1 cellular context compared by ENCODE assay signal in the genomic region with DNA sequence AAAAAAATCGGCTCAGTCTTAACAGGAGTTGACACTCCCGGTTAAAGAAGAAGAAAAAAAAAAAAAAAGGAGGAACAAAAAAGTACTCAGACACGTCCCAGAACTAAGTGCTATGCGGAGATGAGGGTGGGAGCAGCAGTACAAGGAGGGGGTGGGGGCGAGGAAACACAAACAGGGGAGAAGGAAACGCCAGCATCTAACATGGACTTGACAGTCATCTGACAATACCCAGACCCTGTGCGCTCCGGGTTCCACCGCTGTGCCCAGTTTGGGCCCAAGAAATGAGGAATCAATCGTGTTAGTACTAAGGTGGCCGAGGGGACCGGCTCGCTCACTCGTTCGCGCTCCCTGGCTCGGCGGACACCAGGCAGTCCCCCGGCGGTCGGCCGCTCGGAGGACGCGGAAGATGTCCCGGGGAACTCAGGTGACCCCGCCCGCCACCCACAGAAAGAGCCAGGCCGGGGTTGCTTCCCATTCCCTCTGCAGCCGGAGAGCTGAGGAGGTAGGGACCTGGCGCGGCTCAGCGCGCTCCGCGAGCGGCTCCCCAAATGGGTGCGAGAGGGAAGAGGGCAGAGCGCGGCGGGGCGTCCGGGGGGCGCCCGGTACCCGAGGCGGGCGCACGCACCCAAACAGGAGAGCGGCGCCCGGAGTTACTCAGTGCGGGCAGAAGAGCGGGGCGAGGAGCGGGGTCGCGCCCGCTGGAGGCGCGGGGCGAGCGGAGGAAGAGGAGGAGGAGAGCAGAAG.
TF ChIP-seq lines count a peak whose summit lies in the region.

No MANE protein-coding gene starts in this region.

TF ChIP-seq in HEK293, 187 proteins besides CTCF, POLR2A, EP300 and RAD21 (continued from another document and continues in another):
- TF ChIP-seq, protein P1, sequence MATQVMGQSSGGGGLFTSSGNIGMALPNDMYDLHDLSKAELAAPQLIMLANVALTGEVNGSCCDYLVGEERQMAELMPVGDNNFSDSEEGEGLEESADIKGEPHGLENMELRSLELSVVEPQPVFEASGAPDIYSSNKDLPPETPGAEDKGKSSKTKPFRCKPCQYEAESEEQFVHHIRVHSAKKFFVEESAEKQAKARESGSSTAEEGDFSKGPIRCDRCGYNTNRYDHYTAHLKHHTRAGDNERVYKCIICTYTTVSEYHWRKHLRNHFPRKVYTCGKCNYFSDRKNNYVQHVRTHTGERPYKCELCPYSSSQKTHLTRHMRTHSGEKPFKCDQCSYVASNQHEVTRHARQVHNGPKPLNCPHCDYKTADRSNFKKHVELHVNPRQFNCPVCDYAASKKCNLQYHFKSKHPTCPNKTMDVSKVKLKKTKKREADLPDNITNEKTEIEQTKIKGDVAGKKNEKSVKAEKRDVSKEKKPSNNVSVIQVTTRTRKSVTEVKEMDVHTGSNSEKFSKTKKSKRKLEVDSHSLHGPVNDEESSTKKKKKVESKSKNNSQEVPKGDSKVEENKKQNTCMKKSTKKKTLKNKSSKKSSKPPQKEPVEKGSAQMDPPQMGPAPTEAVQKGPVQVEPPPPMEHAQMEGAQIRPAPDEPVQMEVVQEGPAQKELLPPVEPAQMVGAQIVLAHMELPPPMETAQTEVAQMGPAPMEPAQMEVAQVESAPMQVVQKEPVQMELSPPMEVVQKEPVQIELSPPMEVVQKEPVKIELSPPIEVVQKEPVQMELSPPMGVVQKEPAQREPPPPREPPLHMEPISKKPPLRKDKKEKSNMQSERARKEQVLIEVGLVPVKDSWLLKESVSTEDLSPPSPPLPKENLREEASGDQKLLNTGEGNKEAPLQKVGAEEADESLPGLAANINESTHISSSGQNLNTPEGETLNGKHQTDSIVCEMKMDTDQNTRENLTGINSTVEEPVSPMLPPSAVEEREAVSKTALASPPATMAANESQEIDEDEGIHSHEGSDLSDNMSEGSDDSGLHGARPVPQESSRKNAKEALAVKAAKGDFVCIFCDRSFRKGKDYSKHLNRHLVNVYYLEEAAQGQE (tag by site-specific recombination; IDR thresholded peaks at IDR 0.05): no peak
- TF ChIP-seq EGR2 (tag by site-specific recombination; IDR thresholded peaks at IDR 0.05; ENCODE audit: low read depth) (0 out of 2 replicates have a peak, but pooled peaks have one; percentile 27), ZNF521 (tag by site-specific recombination; IDR thresholded peaks at IDR 0.05) (no peak), ZNF157 (tag by site-specific recombination; IDR thresholded peaks at IDR 0.05) (no peak), ZNF423 (tag by site-specific recombination; IDR thresholded peaks at IDR 0.05) (peak; percentile 88), KLF9 (tag by site-specific recombination; IDR thresholded peaks at IDR 0.05; ENCODE audit: low read depth) (no peak), ZFP41 (tag by site-specific recombination; IDR thresholded peaks at IDR 0.05; ENCODE audit: borderline replicate concordance) (no peak), ZNF19 (tag by site-specific recombination; IDR thresholded peaks at IDR 0.05; ENCODE audit: low read depth) (no peak), ZNF660 (tag by site-specific recombination; IDR thresholded peaks at IDR 0.05) (peak; percentile 15; the same call in 1 of the 2 replicates), ZNF132 (tag by site-specific recombination; IDR thresholded peaks at IDR 0.05; ENCODE audit: borderline replicate concordance) (no peak), ZNF175 (tag by site-specific recombination; IDR thresholded peaks at IDR 0.05) (no peak), ZNF501 (tag by site-specific recombination; IDR thresholded peaks at IDR 0.05) (no peak; the same call in 1 of the 2 replicates), ZNF600 (tag by site-specific recombination; IDR thresholded peaks at IDR 0.05) (peak; percentile 66), ZNF529 (tag by site-specific recombination; IDR thresholded peaks at IDR 0.05; ENCODE audit: insufficient replicate concordance) (no peak), ZNF776 (tag by site-specific recombination; IDR thresholded peaks at IDR 0.05; ENCODE audit: borderline replicate concordance) (no peak), SCRT2 (tag by site-specific recombination; IDR thresholded peaks at IDR 0.05) (peak; percentile 83), ZNF174 (tag by site-specific recombination; IDR thresholded peaks at IDR 0.05) (no peak), ZIC2 (tag by site-specific recombination; IDR thresholded peaks at IDR 0.05) (peak; percentile 99), ZSCAN16 (tag by site-specific recombination; IDR thresholded peaks at IDR 0.05) (no peak), ZNF114 (tag by site-specific recombination; IDR thresholded peaks at IDR 0.05) (no peak), TRIM28 (IDR thresholded peaks at IDR 0.05; ENCODE audit: borderline replicate concordance, low read length) (no peak), ZNF416 (tag by site-specific recombination; IDR thresholded peaks at IDR 0.05) (no peak), ZNF324 (tag by site-specific recombination; IDR thresholded peaks at IDR 0.05) (no peak), KLF10 (tag by site-specific recombination; IDR thresholded peaks at IDR 0.05) (no peak), ZNF37A (tag by site-specific recombination; IDR thresholded peaks at IDR 0.05) (no peak), ZNF768 (tag by site-specific recombination; IDR thresholded peaks at IDR 0.05) (no peak), ZNF701 (tag by site-specific recombination; IDR thresholded peaks at IDR 0.05) (no peak), MZF1 (tag by site-specific recombination; IDR thresholded peaks at IDR 0.05; ENCODE audit: borderline replicate concordance) (no peak), HOXA7 (CRISPR knock-in tag; IDR thresholded peaks at IDR 0.05; ENCODE audit: borderline replicate concordance) (no peak), ZNF426 (tag by site-specific recombination; IDR thresholded peaks at IDR 0.05) (no peak), ZNF16 (tag by site-specific recombination; IDR thresholded peaks at IDR 0.05; ENCODE audit: low read depth) (no peak), ZBTB21 (tag by site-specific recombination; IDR thresholded peaks at IDR 0.05) (peak; percentile 4; the same call in 1 of the 2 replicates), ZNF596 (tag by site-specific recombination; IDR thresholded peaks at IDR 0.05) (no peak; the same call in 1 of the 2 replicates), ZNF404 (tag by site-specific recombination; IDR thresholded peaks at IDR 0.05) (no peak), ZNF623 (tag by site-specific recombination; IDR thresholded peaks at IDR 0.05) (no peak; the same call in 1 of the 2 replicates), ZNF707 (tag by site-specific recombination; IDR thresholded peaks at IDR 0.05) (no peak), SP3 (tag by site-specific recombination; IDR thresholded peaks at IDR 0.05) (no peak), ZNF391 (tag by site-specific recombination; IDR thresholded peaks at IDR 0.05; ENCODE audit: borderline replicate concordance, low read depth) (peak; percentile 53; the same call in 1 of the 2 replicates), ZBTB8A (tag by site-specific recombination; IDR thresholded peaks at IDR 0.05) (peak; percentile 99)
- TF ChIP-seq, protein P2, sequence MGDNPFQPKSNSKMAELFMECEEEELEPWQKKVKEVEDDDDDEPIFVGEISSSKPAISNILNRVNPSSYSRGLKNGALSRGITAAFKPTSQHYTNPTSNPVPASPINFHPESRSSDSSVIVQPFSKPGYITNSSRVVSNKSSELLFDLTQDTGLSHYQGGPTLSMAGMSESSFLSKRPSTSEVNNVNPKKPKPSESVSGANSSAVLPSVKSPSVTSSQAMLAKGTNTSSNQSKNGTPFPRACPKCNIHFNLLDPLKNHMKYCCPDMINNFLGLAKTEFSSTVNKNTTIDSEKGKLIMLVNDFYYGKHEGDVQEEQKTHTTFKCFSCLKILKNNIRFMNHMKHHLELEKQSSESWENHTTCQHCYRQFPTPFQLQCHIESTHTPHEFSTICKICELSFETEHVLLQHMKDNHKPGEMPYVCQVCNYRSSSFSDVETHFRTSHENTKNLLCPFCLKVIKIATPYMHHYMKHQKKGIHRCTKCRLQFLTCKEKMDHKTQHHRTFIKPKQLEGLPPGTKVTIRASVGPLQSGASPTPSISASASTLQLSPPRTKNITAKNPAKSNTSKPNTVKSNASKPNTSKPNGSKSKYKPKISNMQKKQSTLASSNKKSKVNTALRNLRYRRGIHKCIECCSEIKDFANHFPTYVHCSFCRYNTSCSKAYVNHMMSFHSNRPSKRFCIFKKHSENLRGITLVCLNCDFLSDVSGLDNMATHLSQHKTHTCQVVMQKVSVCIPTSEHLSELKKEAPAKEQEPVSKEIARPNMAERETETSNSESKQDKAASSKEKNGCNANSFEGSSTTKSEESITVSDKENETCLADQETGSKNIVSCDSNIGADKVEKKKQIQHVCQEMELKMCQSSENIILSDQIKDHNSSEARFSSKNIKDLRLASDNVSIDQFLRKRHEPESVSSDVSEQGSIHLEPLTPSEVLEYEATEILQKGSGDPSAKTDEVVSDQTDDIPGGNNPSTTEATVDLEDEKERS (tag by site-specific recombination; IDR thresholded peaks at IDR 0.05): no peak
- TF ChIP-seq, protein P3, sequence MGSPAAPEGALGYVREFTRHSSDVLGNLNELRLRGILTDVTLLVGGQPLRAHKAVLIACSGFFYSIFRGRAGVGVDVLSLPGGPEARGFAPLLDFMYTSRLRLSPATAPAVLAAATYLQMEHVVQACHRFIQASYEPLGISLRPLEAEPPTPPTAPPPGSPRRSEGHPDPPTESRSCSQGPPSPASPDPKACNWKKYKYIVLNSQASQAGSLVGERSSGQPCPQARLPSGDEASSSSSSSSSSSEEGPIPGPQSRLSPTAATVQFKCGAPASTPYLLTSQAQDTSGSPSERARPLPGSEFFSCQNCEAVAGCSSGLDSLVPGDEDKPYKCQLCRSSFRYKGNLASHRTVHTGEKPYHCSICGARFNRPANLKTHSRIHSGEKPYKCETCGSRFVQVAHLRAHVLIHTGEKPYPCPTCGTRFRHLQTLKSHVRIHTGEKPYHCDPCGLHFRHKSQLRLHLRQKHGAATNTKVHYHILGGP (tag by site-specific recombination; IDR thresholded peaks at IDR 0.05): no peak
- TF ChIP-seq, protein P4, sequence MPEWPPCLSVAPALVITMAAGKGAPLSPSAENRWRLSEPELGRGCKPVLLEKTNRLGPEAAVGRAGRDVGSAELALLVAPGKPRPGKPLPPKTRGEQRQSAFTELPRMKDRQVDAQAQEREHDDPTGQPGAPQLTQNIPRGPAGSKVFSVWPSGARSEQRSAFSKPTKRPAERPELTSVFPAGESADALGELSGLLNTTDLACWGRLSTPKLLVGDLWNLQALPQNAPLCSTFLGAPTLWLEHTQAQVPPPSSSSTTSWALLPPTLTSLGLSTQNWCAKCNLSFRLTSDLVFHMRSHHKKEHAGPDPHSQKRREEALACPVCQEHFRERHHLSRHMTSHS (tag by site-specific recombination; IDR thresholded peaks at IDR 0.05): no peak
- TF ChIP-seq, protein P5, sequence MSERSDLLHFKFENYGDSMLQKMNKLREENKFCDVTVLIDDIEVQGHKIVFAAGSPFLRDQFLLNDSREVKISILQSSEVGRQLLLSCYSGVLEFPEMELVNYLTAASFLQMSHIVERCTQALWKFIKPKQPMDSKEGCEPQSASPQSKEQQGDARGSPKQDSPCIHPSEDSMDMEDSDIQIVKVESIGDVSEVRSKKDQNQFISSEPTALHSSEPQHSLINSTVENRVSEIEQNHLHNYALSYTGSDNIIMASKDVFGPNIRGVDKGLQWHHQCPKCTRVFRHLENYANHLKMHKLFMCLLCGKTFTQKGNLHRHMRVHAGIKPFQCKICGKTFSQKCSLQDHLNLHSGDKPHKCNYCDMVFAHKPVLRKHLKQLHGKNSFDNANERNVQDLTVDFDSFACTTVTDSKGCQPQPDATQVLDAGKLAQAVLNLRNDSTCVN (tag by site-specific recombination; optimal IDR thresholded peaks at IDR 0.05): peak; percentile 99
- TF ChIP-seq, protein P6, sequence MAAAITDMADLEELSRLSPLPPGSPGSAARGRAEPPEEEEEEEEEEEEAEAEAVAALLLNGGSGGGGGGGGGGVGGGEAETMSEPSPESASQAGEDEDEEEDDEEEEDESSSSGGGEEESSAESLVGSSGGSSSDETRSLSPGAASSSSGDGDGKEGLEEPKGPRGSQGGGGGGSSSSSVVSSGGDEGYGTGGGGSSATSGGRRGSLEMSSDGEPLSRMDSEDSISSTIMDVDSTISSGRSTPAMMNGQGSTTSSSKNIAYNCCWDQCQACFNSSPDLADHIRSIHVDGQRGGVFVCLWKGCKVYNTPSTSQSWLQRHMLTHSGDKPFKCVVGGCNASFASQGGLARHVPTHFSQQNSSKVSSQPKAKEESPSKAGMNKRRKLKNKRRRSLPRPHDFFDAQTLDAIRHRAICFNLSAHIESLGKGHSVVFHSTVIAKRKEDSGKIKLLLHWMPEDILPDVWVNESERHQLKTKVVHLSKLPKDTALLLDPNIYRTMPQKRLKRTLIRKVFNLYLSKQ (tag by site-specific recombination; IDR thresholded peaks at IDR 0.05; ENCODE audit: borderline replicate concordance): no peak
- TF ChIP-seq, protein P7, sequence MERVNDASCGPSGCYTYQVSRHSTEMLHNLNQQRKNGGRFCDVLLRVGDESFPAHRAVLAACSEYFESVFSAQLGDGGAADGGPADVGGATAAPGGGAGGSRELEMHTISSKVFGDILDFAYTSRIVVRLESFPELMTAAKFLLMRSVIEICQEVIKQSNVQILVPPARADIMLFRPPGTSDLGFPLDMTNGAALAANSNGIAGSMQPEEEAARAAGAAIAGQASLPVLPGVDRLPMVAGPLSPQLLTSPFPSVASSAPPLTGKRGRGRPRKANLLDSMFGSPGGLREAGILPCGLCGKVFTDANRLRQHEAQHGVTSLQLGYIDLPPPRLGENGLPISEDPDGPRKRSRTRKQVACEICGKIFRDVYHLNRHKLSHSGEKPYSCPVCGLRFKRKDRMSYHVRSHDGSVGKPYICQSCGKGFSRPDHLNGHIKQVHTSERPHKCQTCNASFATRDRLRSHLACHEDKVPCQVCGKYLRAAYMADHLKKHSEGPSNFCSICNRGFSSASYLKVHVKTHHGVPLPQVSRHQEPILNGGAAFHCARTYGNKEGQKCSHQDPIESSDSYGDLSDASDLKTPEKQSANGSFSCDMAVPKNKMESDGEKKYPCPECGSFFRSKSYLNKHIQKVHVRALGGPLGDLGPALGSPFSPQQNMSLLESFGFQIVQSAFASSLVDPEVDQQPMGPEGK (tag by site-specific recombination; IDR thresholded peaks at IDR 0.05): 0 out of 2 replicates have a peak, but pooled peaks have one; percentile 79
